ENCODE assay signal across 9 cellular contexts in the genomic region with DNA sequence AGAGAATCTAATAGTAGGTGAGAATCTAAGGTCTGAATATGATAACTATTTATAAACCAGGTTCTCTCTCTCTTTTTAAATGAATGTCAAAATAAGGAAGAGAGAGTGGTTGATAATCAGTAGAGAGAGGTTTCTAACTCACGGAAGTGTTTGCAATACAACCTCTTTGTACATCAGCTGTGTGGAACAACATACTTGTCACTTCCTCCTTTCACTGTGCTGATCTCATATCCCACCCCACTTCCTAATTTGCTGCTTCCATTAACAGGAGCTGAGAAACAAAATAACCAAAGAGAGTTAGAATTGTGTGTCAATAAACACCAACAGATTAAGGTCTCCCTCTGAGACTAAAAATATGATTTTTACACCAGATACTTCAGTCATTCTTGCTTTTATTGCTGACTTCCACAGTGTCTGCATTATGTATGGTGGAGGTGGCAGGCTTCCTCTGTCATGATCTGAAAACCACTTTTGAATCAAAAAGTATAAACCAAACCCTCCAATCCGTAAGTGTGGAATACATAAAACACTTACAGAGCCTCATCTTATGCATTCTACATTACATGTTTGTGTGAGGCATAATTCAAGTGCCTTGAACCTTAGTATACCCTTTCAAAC. TPM values are rescaled to one million over a fixed set of nuclear protein-coding genes. Genes with fewer than 3 reads are reported as not detected.
DNase-seq lines count a peak whose midpoint lies in the region; ATAC-seq and TF ChIP-seq lines count a peak whose summit lies in the region.
"Had no signal": no experiment of that assay in that cellular context is flagged by ENCODE, and none has a peak within 500 bp of the region (broad histone marks: within the 10 kb centered on the region; RNA-seq: fewer than 3 reads in every experiment).

No MANE protein-coding gene starts in this region.

- no peak overlapping the region for H3K4me3 ChIP-seq in muscle layer of duodenum (ENCODE audit: low read depth in 1 of 2, low read length in 2 of 2)
- H3K4me3 ChIP-seq in foreskin fibroblast (ENCODE audit: low read depth in 1 of 2, low read length in 2 of 2), result no peak overlapping the region

- DNase-seq in activated T-cell treated with anti-CD3 and anti-CD28 coated beads, Interleukin-2, amount 50 U/mL, for 72 hours, result no peak
- no peak for DNase-seq in activated T-cell treated with anti-CD3 and anti-CD28 coated beads, Interleukin-2, amount 50 U/mL, for 48 hours
- no peak for DNase-seq in activated CD8-positive, alpha-beta T cell treated with anti-CD3 and anti-CD28 coated beads for 36 hours
- DNase-seq in kidney glomerular epithelial cell (lab: John Stamatoyannopoulos, UW) (no peak), ureter (ENCODE audit: low spot score) (no peak), foreskin fibroblast (no peak)

- no peaks in the 10 kb centered on the region for H3K27me3 Mint-ChIP-seq in activated T-cell treated with anti-CD3 and anti-CD28 coated beads, Interleukin-2, amount 50 U/mL, for 72 hours (ENCODE audit: low read depth)
- no peaks in the 10 kb centered on the region for H3K27me3 Mint-ChIP-seq in activated CD8-positive, alpha-beta T cell treated with anti-CD3 and anti-CD28 coated beads for 36 hours

- peak overlapping the region; percentile 5 for H3K27ac ChIP-seq in muscle layer of duodenum (ENCODE audit: low read length)
- H3K27ac ChIP-seq: C4-2B had no signal

- H3K4me1 ChIP-seq in muscle layer of duodenum (ENCODE audit: control insufficient read depth in 1 of 2, insufficient read depth in 2 of 2, low read length in 2 of 2), result peaks cover 30 to 46% of the 10 kb centered on the region in 2 donors

- H3K36me3 ChIP-seq in muscle layer of duodenum (ENCODE audit: control insufficient read depth in 1 of 2, insufficient read depth in 2 of 2, low read length in 2 of 2), result no peaks in the 10 kb centered on the region

- no peaks in the 10 kb centered on the region for H3K27me3 ChIP-seq in muscle layer of duodenum (ENCODE audit: low read depth, low read length)

- H3K27ac Mint-ChIP-seq in activated T-cell treated with anti-CD3 and anti-CD28 coated beads, Interleukin-2, amount 50 U/mL, for 72 hours, result peak overlapping the region; percentile 68
- peak overlapping the region; percentile 26 for H3K27ac Mint-ChIP-seq in activated CD8-positive, alpha-beta T cell treated with anti-CD3 and anti-CD28 coated beads for 36 hours

- peak in 1 of 2 donors; percentile 41 for ATAC-seq in activated T-cell treated with anti-CD3 and anti-CD28 coated beads, Interleukin-2, amount 50 U/mL, for 72 hours (replicated peaks in 1 of 2)
- ATAC-seq in HG03103 (IDR thresholded peaks at IDR 0.05; ENCODE audit: low read depth, unreplicated experiment), result peak; percentile 87
- peak; percentile 66 for ATAC-seq in activated CD8-positive, alpha-beta T cell treated with anti-CD3 and anti-CD28 coated beads for 36 hours

- CTCF ChIA-PET in activated CD8-positive, alpha-beta T cell treated with anti-CD3 and anti-CD28 coated beads for 36 hours (lab: Charles Lee), result interaction anchor here (0.9 kb wide), 1 partner anchor 25 kb away, joined by 3 read pairs; a partner anchor contains a TSS

- no peaks in the 10 kb centered on the region for H3K9me3 ChIP-seq in muscle layer of duodenum (ENCODE audit: control insufficient read depth in 1 of 2, low read length in 2 of 2)

- H3K4me3 Mint-ChIP-seq in activated T-cell treated with anti-CD3 and anti-CD28 coated beads, Interleukin-2, amount 50 U/mL, for 72 hours, result no peak overlapping the region
- no peak overlapping the region for H3K4me3 Mint-ChIP-seq in activated CD8-positive, alpha-beta T cell treated with anti-CD3 and anti-CD28 coated beads for 36 hours

- no peaks in the 10 kb centered on the region for H3K9me3 Mint-ChIP-seq in activated T-cell treated with anti-CD3 and anti-CD28 coated beads, Interleukin-2, amount 50 U/mL, for 72 hours
- H3K9me3 Mint-ChIP-seq in activated CD8-positive, alpha-beta T cell treated with anti-CD3 and anti-CD28 coated beads for 36 hours, result no peaks in the 10 kb centered on the region

- H3K4me1 Mint-ChIP-seq in activated T-cell treated with anti-CD3 and anti-CD28 coated beads, Interleukin-2, amount 50 U/mL, for 72 hours (ENCODE audit: low read depth), result peaks cover 46% of the 10 kb centered on the region
- H3K4me1 Mint-ChIP-seq in activated CD8-positive, alpha-beta T cell treated with anti-CD3 and anti-CD28 coated beads for 36 hours (ENCODE audit: low read depth), result peaks cover 54% of the 10 kb centered on the region

- no peak for TF ChIP-seq CTCF in activated CD8-positive, alpha-beta T cell treated with anti-CD3 and anti-CD28 coated beads for 36 hours (IDR thresholded peaks at IDR 0.05)
- no peak for TF ChIP-seq CTCF in foreskin fibroblast (IDR thresholded peaks at IDR 0.05; ENCODE audit: low read depth, low read length)

- intact Hi-C loops in activated CD8-positive, alpha-beta T cell treated with anti-CD3 and anti-CD28 coated beads for 36 hours (cut with micrococcal nuclease), result no loop called here

- POLR2A ChIA-PET in activated CD8-positive, alpha-beta T cell treated with anti-CD3 and anti-CD28 coated beads for 36 hours (lab: Charles Lee), result no interaction called here

- no peaks in the 10 kb centered on the region for H3K36me3 Mint-ChIP-seq in activated T-cell treated with anti-CD3 and anti-CD28 coated beads, Interleukin-2, amount 50 U/mL, for 72 hours (ENCODE audit: insufficient read depth in 2 of 2)
- H3K36me3 Mint-ChIP-seq in activated CD8-positive, alpha-beta T cell treated with anti-CD3 and anti-CD28 coated beads for 36 hours (ENCODE audit: low read depth), result no peaks in the 10 kb centered on the region

RNA-seq across cellular contexts. Expression of a gene that starts 25.0 kb away (rescaled TPM):
- total RNA-seq in activated T-cell treated with anti-CD3 and anti-CD28 coated beads, Interleukin-2, amount 50 U/mL, for 72 hours, result 10 to 100 TPM; 26.1 to 29.8 TPM
- total RNA-seq in activated CD8-positive, alpha-beta T cell treated with anti-CD3 and anti-CD28 coated beads for 36 hours, result 10 to 100 TPM; 25.6 to 26.1 TPM
- total RNA-seq in ureter, result 66.0 TPM
